In the genomic region with DNA sequence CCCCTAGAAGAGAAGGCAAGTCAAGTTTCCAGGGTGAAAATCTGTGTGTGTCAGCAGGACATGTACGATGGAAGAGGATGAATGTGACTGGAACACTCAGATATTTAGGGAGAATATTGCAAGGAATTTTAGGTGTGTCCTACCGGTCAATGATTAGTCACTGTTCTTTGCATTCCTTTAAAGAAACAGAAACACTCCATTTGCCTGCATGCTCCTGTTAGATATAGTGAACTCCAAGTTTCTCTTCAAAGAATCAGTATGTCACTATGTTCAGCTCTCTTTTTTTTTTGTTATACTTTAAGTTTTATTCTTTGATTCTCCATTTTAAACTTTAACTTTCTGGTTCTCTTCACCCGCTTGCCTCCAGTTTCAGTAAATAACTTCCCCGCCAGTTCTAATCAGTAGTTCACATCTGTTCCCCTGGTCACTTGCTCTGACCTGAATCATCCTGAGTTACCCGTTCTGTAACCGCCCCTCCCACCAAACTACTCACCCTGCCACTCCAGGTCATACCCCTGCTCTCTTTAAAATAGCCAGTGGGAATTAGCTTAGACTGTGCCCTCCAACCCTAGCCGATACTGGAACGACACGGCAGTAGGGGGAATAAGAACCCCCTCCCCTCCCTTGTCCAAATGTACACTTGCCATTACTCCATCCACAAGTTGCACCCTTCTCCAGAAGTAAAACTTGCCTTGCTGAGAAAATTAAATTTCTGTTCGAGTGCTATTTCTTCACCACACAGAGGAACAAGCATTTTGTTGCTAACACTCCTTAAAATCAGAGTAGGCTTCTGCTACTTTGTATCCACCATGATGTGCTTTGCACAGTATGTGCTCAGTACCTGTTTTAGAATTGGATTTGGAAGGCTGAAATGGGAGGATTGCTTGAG, we compare ENCODE assay signal across 1 cellular context.
TF ChIP-seq lines count a peak whose summit lies in the region.

No MANE protein-coding gene starts in this region.

TF ChIP-seq in HCT116, 20 proteins besides CTCF, POLR2A, EP300 and RAD21 (continued from another document):
- TF ChIP-seq, protein P1, sequence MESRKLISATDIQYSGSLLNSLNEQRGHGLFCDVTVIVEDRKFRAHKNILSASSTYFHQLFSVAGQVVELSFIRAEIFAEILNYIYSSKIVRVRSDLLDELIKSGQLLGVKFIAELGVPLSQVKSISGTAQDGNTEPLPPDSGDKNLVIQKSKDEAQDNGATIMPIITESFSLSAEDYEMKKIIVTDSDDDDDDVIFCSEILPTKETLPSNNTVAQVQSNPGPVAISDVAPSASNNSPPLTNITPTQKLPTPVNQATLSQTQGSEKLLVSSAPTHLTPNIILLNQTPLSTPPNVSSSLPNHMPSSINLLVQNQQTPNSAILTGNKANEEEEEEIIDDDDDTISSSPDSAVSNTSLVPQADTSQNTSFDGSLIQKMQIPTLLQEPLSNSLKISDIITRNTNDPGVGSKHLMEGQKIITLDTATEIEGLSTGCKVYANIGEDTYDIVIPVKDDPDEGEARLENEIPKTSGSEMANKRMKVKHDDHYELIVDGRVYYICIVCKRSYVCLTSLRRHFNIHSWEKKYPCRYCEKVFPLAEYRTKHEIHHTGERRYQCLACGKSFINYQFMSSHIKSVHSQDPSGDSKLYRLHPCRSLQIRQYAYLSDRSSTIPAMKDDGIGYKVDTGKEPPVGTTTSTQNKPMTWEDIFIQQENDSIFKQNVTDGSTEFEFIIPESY (IDR thresholded peaks at IDR 0.05; ENCODE audit: extremely low read depth, insufficient replicate concordance, low read length), result no peak
- TF ChIP-seq ELF1 (IDR thresholded peaks at IDR 0.05; ENCODE audit: borderline replicate concordance, low read depth), result no peak
- TF ChIP-seq EZH2 (IDR thresholded peaks at IDR 0.05), result no peak
- TF ChIP-seq SIN3A (IDR thresholded peaks at IDR 0.05; ENCODE audit: low read depth), result no peak
- TF ChIP-seq YY1 (IDR thresholded peaks at IDR 0.05; ENCODE audit: extremely low read depth, insufficient replicate concordance, low read depth, low read length), result no peak
- peak; percentile 56; the same call in 1 of the 2 replicates for TF ChIP-seq JUND (IDR thresholded peaks at IDR 0.05)
- TF ChIP-seq ZFX (IDR thresholded peaks at IDR 0.05), result no peak
- TF ChIP-seq POLR2AphosphoS5 (IDR thresholded peaks at IDR 0.05; ENCODE audit: low read depth, low read length), result 0 out of 2 replicates have a peak, but pooled peaks have one; percentile 24
TF ChIP-seq in HCT116: peak in this region for 5.
